Comparison of ENCODE assay signal across 28 cellular contexts in genomic region chr5:103291606-103292005, GRCh38.
"Had no signal": no experiment of that assay in that cellular context is flagged by ENCODE, and none has a peak within 500 bp of the region (broad histone marks: within the 10 kb centered on the region; RNA-seq: fewer than 3 reads in every experiment).

No MANE protein-coding gene starts in this region.

- H3K4me1 Mint-ChIP-seq: mesothelial cell of epicardium; naive thymus-derived CD4-positive, alpha-beta T cell; nephron; stimulated activated naive B cell treated with anti-CD40 and anti-IgM and Interleukin-4, amounts not matched to agents 10 μg/mL and 1 μg/mL and 100 μg/mL, for 72 hours had no signal

- H3K9me3 Mint-ChIP-seq: dendritic cell treated with granulocyte-macrophage colony-stimulating factor and Interleukin-4, amounts not matched to agents 40 ng/mL and 50 ng/mL, for 4 days; mesothelial cell of epicardium; naive thymus-derived CD4-positive, alpha-beta T cell; nephron; neural progenitor cell; stimulated activated naive B cell treated with anti-CD40 and anti-IgM and Interleukin-4, amounts not matched to agents 10 μg/mL and 1 μg/mL and 100 μg/mL, for 72 hours; stimulated activated naive CD8-positive, alpha-beta T cell treated with anti-CD3 and anti-CD28 coated beads, Interleukin-15, Interleukin-2, amounts not matched to agents 100 ng/mL and 50 ng/mL, for 24 hours; type B pancreatic cell had no signal

- H3K36me3 Mint-ChIP-seq: mesothelial cell of epicardium; naive thymus-derived CD4-positive, alpha-beta T cell; neural progenitor cell; stimulated activated naive B cell treated with anti-CD40 and anti-IgM and Interleukin-4, amounts not matched to agents 10 μg/mL and 1 μg/mL and 100 μg/mL, for 72 hours; type B pancreatic cell had no signal

- H3K27ac ChIP-seq: colonic mucosa, esophagus muscularis mucosa, foreskin keratinocyte, gastroesophageal sphincter, heart right ventricle, neural progenitor cell, psoas muscle, spleen, testis, tibial artery had no signal

- DNase-seq: central memory CD4-positive, alpha-beta T cell; colonic mucosa; effector memory CD4-positive, alpha-beta T cell; foreskin keratinocyte; glutamatergic neuron; heart right ventricle; islet precursor cell; kidney glomerular epithelial cell; mesenchymal stem cell; naive thymus-derived CD4-positive, alpha-beta T cell; psoas muscle; right cardiac atrium; spleen; stimulated activated CD4-positive, alpha-beta T cell treated with anti-CD3 and anti-CD28 coated beads, Interleukin-15, amount 100 ng/mL, for 24 hours; stimulated activated CD4-positive, alpha-beta T cell treated with anti-CD3 and anti-CD28 coated beads, Interleukin-2, amount 100 ng/mL, for 48 hours; stimulated activated naive B cell treated with anti-CD40 and anti-IgM and Interleukin-4, amounts not matched to agents 10 μg/mL and 1 μg/mL and 100 μg/mL, for 72 hours; testis; tibial artery had no signal

- ATAC-seq: foreskin keratinocyte; gastroesophageal sphincter; heart right ventricle; naive thymus-derived CD4-positive, alpha-beta T cell; psoas muscle; right cardiac atrium; stimulated activated naive B cell treated with anti-CD40 and anti-IgM and Interleukin-4, amounts not matched to agents 10 μg/mL and 1 μg/mL and 100 μg/mL, for 72 hours had no signal

- H3K27me3 Mint-ChIP-seq: dendritic cell treated with granulocyte-macrophage colony-stimulating factor and Interleukin-4, amounts not matched to agents 40 ng/mL and 50 ng/mL, for 4 days; stimulated activated naive B cell treated with anti-CD40 and anti-IgM and Interleukin-4, amounts not matched to agents 10 μg/mL and 1 μg/mL and 100 μg/mL, for 72 hours; stimulated activated naive CD8-positive, alpha-beta T cell treated with anti-CD3 and anti-CD28 coated beads, Interleukin-15, Interleukin-2, amounts not matched to agents 100 ng/mL and 50 ng/mL, for 24 hours; type B pancreatic cell had no signal

- H3K27ac Mint-ChIP-seq: dendritic cell treated with granulocyte-macrophage colony-stimulating factor and Interleukin-4, amounts not matched to agents 40 ng/mL and 50 ng/mL, for 4 days; mesothelial cell of epicardium; naive thymus-derived CD4-positive, alpha-beta T cell; nephron; stimulated activated naive B cell treated with anti-CD40 and anti-IgM and Interleukin-4, amounts not matched to agents 10 μg/mL and 1 μg/mL and 100 μg/mL, for 72 hours; stimulated activated naive CD8-positive, alpha-beta T cell treated with anti-CD3 and anti-CD28 coated beads, Interleukin-15, Interleukin-2, amounts not matched to agents 100 ng/mL and 50 ng/mL, for 24 hours; type B pancreatic cell had no signal

- H3K4me3 Mint-ChIP-seq: dendritic cell treated with granulocyte-macrophage colony-stimulating factor and Interleukin-4, amounts not matched to agents 40 ng/mL and 50 ng/mL, for 4 days; mesothelial cell of epicardium; naive thymus-derived CD4-positive, alpha-beta T cell; nephron; neural progenitor cell; stimulated activated naive B cell treated with anti-CD40 and anti-IgM and Interleukin-4, amounts not matched to agents 10 μg/mL and 1 μg/mL and 100 μg/mL, for 72 hours; stimulated activated naive CD8-positive, alpha-beta T cell treated with anti-CD3 and anti-CD28 coated beads, Interleukin-15, Interleukin-2, amounts not matched to agents 100 ng/mL and 50 ng/mL, for 24 hours; type B pancreatic cell had no signal

- H3K27me3 ChIP-seq: colonic mucosa, esophagus muscularis mucosa, foreskin keratinocyte, gastroesophageal sphincter, heart right ventricle, neural progenitor cell, spleen, testis, tibial artery had no signal

- H3K4me3 ChIP-seq: colonic mucosa, esophagus muscularis mucosa, gastroesophageal sphincter, heart right ventricle, lung, neural progenitor cell, psoas muscle, skin epidermis, spleen, testis, tibial artery had no signal
